Comparison of ENCODE assay signal across 1 cellular context in the genomic region with DNA sequence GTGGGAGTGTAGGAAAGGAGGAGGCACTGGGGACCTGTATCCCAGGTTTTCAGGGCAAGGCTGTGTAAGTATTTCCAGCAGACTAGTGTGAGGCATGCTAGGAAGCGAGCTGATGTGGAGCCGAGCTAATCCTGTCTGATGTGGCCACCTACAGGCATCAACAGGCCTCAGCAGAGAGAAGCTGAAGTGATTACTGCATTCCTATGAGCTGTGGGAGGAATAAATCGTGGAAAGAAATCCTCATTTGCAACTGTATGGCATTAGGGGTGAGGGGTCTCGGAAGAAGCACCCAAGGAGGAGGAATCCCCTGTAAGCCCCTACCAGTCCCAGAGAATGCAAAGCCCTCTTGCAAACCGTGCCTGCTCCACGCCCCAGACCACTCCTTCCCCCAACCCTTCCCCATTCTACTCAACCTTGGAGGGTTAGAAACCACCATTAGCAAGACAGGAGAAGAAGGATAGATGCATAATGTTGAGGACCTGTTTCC.
A peak's percentile ranks its signal among the peaks of the same experiment; 100 is the strongest.
TF ChIP-seq lines count a peak whose summit lies in the region.

No MANE protein-coding gene starts in this region.

TF ChIP-seq in HepG2, 621 proteins besides CTCF, POLR2A, EP300 and RAD21 (continued from another document):
- TF ChIP-seq, protein P1, sequence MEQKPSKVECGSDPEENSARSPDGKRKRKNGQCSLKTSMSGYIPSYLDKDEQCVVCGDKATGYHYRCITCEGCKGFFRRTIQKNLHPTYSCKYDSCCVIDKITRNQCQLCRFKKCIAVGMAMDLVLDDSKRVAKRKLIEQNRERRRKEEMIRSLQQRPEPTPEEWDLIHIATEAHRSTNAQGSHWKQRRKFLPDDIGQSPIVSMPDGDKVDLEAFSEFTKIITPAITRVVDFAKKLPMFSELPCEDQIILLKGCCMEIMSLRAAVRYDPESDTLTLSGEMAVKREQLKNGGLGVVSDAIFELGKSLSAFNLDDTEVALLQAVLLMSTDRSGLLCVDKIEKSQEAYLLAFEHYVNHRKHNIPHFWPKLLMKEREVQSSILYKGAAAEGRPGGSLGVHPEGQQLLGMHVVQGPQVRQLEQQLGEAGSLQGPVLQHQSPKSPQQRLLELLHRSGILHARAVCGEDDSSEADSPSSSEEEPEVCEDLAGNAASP (CRISPR knock-in tag; IDR thresholded peaks at IDR 0.05; ENCODE audit: borderline replicate concordance): no peak
- peak; percentile 68 for TF ChIP-seq STAG1 (CRISPR knock-in tag; IDR thresholded peaks at IDR 0.05)
- TF ChIP-seq MTF2 (CRISPR knock-in tag; IDR thresholded peaks at IDR 0.05; ENCODE audit: borderline replicate concordance): 0 out of 2 replicates have a peak, but pooled peaks have one; percentile 42
- TF ChIP-seq SMC3 (IDR thresholded peaks at IDR 0.05; ENCODE audit: low read length): peak; percentile 36; the same call in 1 of the 2 replicates
